In genomic region chr1:25676488-25676887, GRCh38 we compare ENCODE assay signal across 8 cellular contexts. TPM values are rescaled to one million over a fixed set of nuclear protein-coding genes. Genes with fewer than 3 reads are reported as not detected.
DNase-seq lines count a peak whose midpoint lies in the region; ATAC-seq and TF ChIP-seq lines count a peak whose summit lies in the region.

No MANE protein-coding gene starts in this region.

- peak overlapping the region; percentile 57 for H3K4me3 Mint-ChIP-seq in activated T-cell treated with anti-CD3 and anti-CD28 coated beads, Interleukin-2, amount 50 U/mL, for 24 hours
- peak overlapping the region in 3 of 5 experiments; percentile 33 to 53 (median 43) for H3K4me3 Mint-ChIP-seq in brain

- H3F3A ChIP-seq in PC-9 (ENCODE audit: insufficient read depth, low read depth) = no peaks in the 10 kb centered on the region

- H3K36me3 Mint-ChIP-seq in activated T-cell treated with anti-CD3 and anti-CD28 coated beads, Interleukin-2, amount 50 U/mL, for 24 hours (ENCODE audit: low read depth) = peaks cover 7% of the 10 kb centered on the region
- peaks cover 11% of the 10 kb centered on the region for H3K36me3 Mint-ChIP-seq in brain

- no peaks in the 10 kb centered on the region for H4K20me1 ChIP-seq in PC-9 (ENCODE audit: insufficient read depth)

- H3K9me3 ChIP-seq in Peyer's patch (no peaks in the 10 kb centered on the region), PC-9 (ENCODE audit: insufficient read depth, low read depth) (no peaks in the 10 kb centered on the region)

- no TSS peak for BruUV-seq in PC-9 (replicated peaks; lab: Mats Ljungman, UMichigan)

- no peak overlapping the region for H3K4me3 ChIP-seq in Peyer's patch
- no peak overlapping the region for H3K4me3 ChIP-seq in PC-9

- POLR2A ChIA-PET in PC-9 (lab: Charles Lee; ENCODE audit: unreplicated experiment) = no interaction called here

- no peak for TF ChIP-seq POLR2A in Peyer's patch (IDR thresholded peaks at IDR 0.05)

- no peaks in the 10 kb centered on the region for H3K36me3 ChIP-seq in Peyer's patch
- no peaks in the 10 kb centered on the region for H3K36me3 ChIP-seq in PC-9 (ENCODE audit: low read depth)

- peaks cover 78% of the 10 kb centered on the region for H3K4me1 Mint-ChIP-seq in activated T-cell treated with anti-CD3 and anti-CD28 coated beads, Interleukin-2, amount 50 U/mL, for 24 hours (ENCODE audit: low read depth)
- peaks cover 20% of the 10 kb centered on the region for H3K4me1 Mint-ChIP-seq in brain

- peak overlapping the region; percentile 79 for H3K27ac Mint-ChIP-seq in activated T-cell treated with anti-CD3 and anti-CD28 coated beads, Interleukin-2, amount 50 U/mL, for 24 hours
- peak overlapping the region; percentile 42 to 97 (median 80) for H3K27ac Mint-ChIP-seq in brain

- no peak overlapping the region for H3K4me2 ChIP-seq in PC-9

- CTCF ChIA-PET in PC-9 (lab: Charles Lee) = no interaction called here

- intact Hi-C loops in PC-9 (cut with micrococcal nuclease; ENCODE audit: unreplicated experiment) = no loop called here

- H3K9me3 Mint-ChIP-seq in activated T-cell treated with anti-CD3 and anti-CD28 coated beads, Interleukin-2, amount 50 U/mL, for 24 hours = no peaks in the 10 kb centered on the region
- H3K9me3 Mint-ChIP-seq in brain = peaks cover 0 to 10% (median 6%) of the 10 kb centered on the region in 5 experiments

- ATAC-seq in stimulated activated naive CD8-positive, alpha-beta T cell treated with anti-CD3 and anti-CD28 coated beads, Interleukin-15, Interleukin-2, amounts not matched to agents 100 U/mL and 50 U/mL, for 24 hours = no peak
- ATAC-seq in GM21737 (IDR thresholded peaks at IDR 0.05; ENCODE audit: unreplicated experiment) = no peak

- H3K4me1 ChIP-seq in Peyer's patch (peaks cover 0 to 4% (median 2%) of the 10 kb centered on the region in 4 donors), PC-9 (replicated peaks; ENCODE audit: insufficient read depth) (no peaks in the 10 kb centered on the region)

- H3K79me2 ChIP-seq in PC-9 (ENCODE audit: low read depth) = no peaks in the 10 kb centered on the region

- H3K27me3 ChIP-seq in Peyer's patch (no peaks in the 10 kb centered on the region), PC-9 (ENCODE audit: insufficient read depth, low read depth) (no peaks in the 10 kb centered on the region)

- TF ChIP-seq CTCF in brain (conservative IDR thresholded peaks at IDR 0.05) (no peak), Peyer's patch (IDR thresholded peaks at IDR 0.05) (no peak), PC-9 (conservative IDR thresholded peaks at IDR 0.05) (no peak)

- DNase-seq in activated T-cell treated with anti-CD3 and anti-CD28 coated beads, Interleukin-2, amount 50 U/mL, for 24 hours = no peak
- no peak for DNase-seq in activated T-cell treated with anti-CD3 and anti-CD28 coated beads, Interleukin-2, amount 50 U/mL, for 48 hours
- DNase-seq in NCI-H1694 (lab: John Stamatoyannopoulos, UW) (peak; percentile 68), Peyer's patch (no peak), PC-9 (no peak)
- peak; percentile 20 for DNase-seq in stimulated activated naive CD8-positive, alpha-beta T cell treated with anti-CD3 and anti-CD28 coated beads, Interleukin-15, Interleukin-2, amounts not matched to agents 100 U/mL and 50 U/mL, for 24 hours

- H3K27me3 Mint-ChIP-seq in activated T-cell treated with anti-CD3 and anti-CD28 coated beads, Interleukin-2, amount 50 U/mL, for 24 hours = peaks cover 14% of the 10 kb centered on the region
- H3K27me3 Mint-ChIP-seq in brain = no peaks in the 10 kb centered on the region

- H3K27ac ChIP-seq in Peyer's patch (peak overlapping the region in 1 of 4 donors; percentile 47), PC-9 (no peak overlapping the region)

- H3K9me2 ChIP-seq in PC-9 (ENCODE audit: insufficient read depth) = no peaks in the 10 kb centered on the region

- H2AFZ ChIP-seq in PC-9 = no peak overlapping the region

RNA-seq across cellular contexts. Expression of gene MAN1C1, which starts 59.9 kb away (rescaled TPM):
- polyA plus RNA-seq in brain (ENCODE audit: insufficient read depth, low read depth, low replicate concordance) = 56.4 TPM
- total RNA-seq in Peyer's patch = 10 to 100 TPM in 1 of 4 donors, 1 to 10 TPM in 3; 2.3 to 10.7 (median 6.7) TPM
- total RNA-seq in PC-9 (2021) = 0.41 and 0.48 TPM in 2 replicates

Comparison
In these comparisons a context has a peak if more than half of its experiments do, and no peak if none do; other contexts are left out.
1. DNase-seq: peak in NCI-H1694 (single experiment) and stimulated activated naive CD8-positive, alpha-beta T cell treated with anti-CD3 and anti-CD28 coated beads, Interleukin-15, Interleukin-2, amounts not matched to agents 100 U/mL and 50 U/mL, for 24 hours (single experiment); none in activated T-cell treated with anti-CD3 and anti-CD28 coated beads, Interleukin-2, amount 50 U/mL, for 24 hours (single experiment), activated T-cell treated with anti-CD3 and anti-CD28 coated beads, Interleukin-2, amount 50 U/mL, for 48 hours (0 of 2), Peyer's patch (0 of 3) and PC-9 (0 of 2).